Comparison of ENCODE assay signal across 20 cellular contexts in the genomic region with DNA sequence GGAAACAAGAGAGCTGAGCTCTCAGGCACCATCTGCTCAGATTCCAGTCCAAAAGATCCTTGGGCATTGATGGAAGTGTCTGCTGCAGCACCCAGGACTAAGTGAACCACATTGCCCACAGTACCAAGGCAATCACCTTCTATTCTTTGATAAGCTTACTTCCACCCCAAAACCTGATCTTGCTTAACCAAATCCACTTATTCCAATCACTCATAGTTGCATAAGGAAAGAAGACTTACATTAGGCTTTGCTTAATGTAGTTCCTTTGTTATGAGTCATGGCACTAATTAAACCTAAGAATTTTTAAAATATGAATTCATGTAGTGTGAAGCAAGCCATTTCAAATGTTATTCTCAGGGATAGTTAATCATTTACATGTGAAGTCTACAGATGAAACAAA.
DNase-seq lines count a peak whose midpoint lies in the region; ATAC-seq and TF ChIP-seq lines count a peak whose summit lies in the region.
"Had no signal": no experiment of that assay in that cellular context is flagged by ENCODE, and none has a peak within 500 bp of the region (broad histone marks: within the 10 kb centered on the region; RNA-seq: fewer than 3 reads in every experiment).

No MANE protein-coding gene starts in this region.

- DNase-seq in AG04449 (ENCODE audit: low read depth, low spot score) (peak; percentile 10), GM23248 (peak; percentile 36), cardiac fibroblast (ENCODE audit: low read depth in 2 of 2) (peak; percentile 17 to 36), left colon (no peak), vagina (ENCODE audit: extremely low spot score in 2 of 2) (no peak)
- DNase-seq in activated CD8-positive, alpha-beta T cell treated with anti-CD3 and anti-CD28 coated beads, Interleukin-2, amount 10 ng/mL, durations not matched to agents 7 days and 5 days = no peak
- DNase-seq: activated CD4-positive, alpha-beta T cell treated with anti-CD3 and anti-CD28 coated beads, Interleukin-2, amount 50 U/mL, for 48 hours; activated naive CD8-positive, alpha-beta T cell treated with anti-CD3 and anti-CD28 coated beads, Interleukin-2, amount 10 ng/mL, durations not matched to agents 7 days and 5 days; activated T-cell treated with anti-CD3 and anti-CD28 coated beads, Interleukin-2, amount 50 U/mL, for 48 hours; cerebellar nuclear complex; endodermal cell; head of caudate nucleus; islet precursor cell; NCI-H1694; NCI-H446; OCI-M1; stimulated activated CD4-positive, alpha-beta T cell treated with anti-CD3 and anti-CD28 coated beads, Interleukin-4, amount 100 ng/mL, for 24 hours; thyroid gland had no signal

- intact Hi-C loops in left colon (cut with DNase I, micrococcal nuclease) (no loop called here), vagina (cut with DNase I) (no loop called here)

- no peaks in the 10 kb centered on the region for H3K27me3 Mint-ChIP-seq in activated CD8-positive, alpha-beta T cell treated with anti-CD3 and anti-CD28 coated beads, Interleukin-2, amount 10 ng/mL, durations not matched to agents 7 days and 5 days (ENCODE audit: low read depth)
- H3K27me3 Mint-ChIP-seq: activated naive CD8-positive, alpha-beta T cell treated with anti-CD3 and anti-CD28 coated beads, Interleukin-2, amount 10 ng/mL, durations not matched to agents 7 days and 5 days had no signal

- H3K9ac ChIP-seq in GM23248 = no peak overlapping the region

- ATAC-seq in left colon (peak; percentile 92), GM21515 (IDR thresholded peaks at IDR 0.05; ENCODE audit: unreplicated experiment) (no peak), HG03045 (IDR thresholded peaks at IDR 0.05; ENCODE audit: unreplicated experiment) (no peak)
- ATAC-seq in activated CD8-positive, alpha-beta T cell treated with anti-CD3 and anti-CD28 coated beads, Interleukin-2, amount 10 ng/mL, durations not matched to agents 7 days and 5 days = no peak

- no peaks in the 10 kb centered on the region for H3K9me2 ChIP-seq in GM23248 (ENCODE audit: insufficient read depth)

- no peak for TF ChIP-seq CTCF in AG04449 (IDR thresholded peaks at IDR 0.05; ENCODE audit: insufficient read depth, low read length, missing control alignments)
- no peak for TF ChIP-seq CTCF in cardiac fibroblast (IDR thresholded peaks at IDR 0.05; ENCODE audit: low read depth, low read length)
- TF ChIP-seq CTCF in vagina (IDR thresholded peaks at IDR 0.05) = no peak

- no peaks in the 10 kb centered on the region for H3F3A ChIP-seq in GM23248 (ENCODE audit: insufficient read depth)

- no peak overlapping the region for H3K4me3 Mint-ChIP-seq in activated CD8-positive, alpha-beta T cell treated with anti-CD3 and anti-CD28 coated beads, Interleukin-2, amount 10 ng/mL, durations not matched to agents 7 days and 5 days
- H3K4me3 Mint-ChIP-seq: activated naive CD8-positive, alpha-beta T cell treated with anti-CD3 and anti-CD28 coated beads, Interleukin-2, amount 10 ng/mL, durations not matched to agents 7 days and 5 days; endodermal cell had no signal

- no peaks in the 10 kb centered on the region for H3K9me3 Mint-ChIP-seq in activated CD8-positive, alpha-beta T cell treated with anti-CD3 and anti-CD28 coated beads, Interleukin-2, amount 10 ng/mL, durations not matched to agents 7 days and 5 days (ENCODE audit: insufficient read depth)
- H3K9me3 Mint-ChIP-seq: activated naive CD8-positive, alpha-beta T cell treated with anti-CD3 and anti-CD28 coated beads, Interleukin-2, amount 10 ng/mL, durations not matched to agents 7 days and 5 days had no signal

- H3K79me2 ChIP-seq in GM23248 (ENCODE audit: insufficient read depth) = no peaks in the 10 kb centered on the region

- H3K36me3 ChIP-seq in GM23248 (ENCODE audit: low read depth) = no peaks in the 10 kb centered on the region
- H3K36me3 ChIP-seq in vagina = no peaks in the 10 kb centered on the region
- H3K36me3 ChIP-seq: thyroid gland had no signal

- H3K9me3 ChIP-seq in GM23248 (ENCODE audit: low read depth) (no peaks in the 10 kb centered on the region), vagina (no peaks in the 10 kb centered on the region)
- H3K9me3 ChIP-seq: thyroid gland had no signal

- POLR2A ChIA-PET in AG04449 (lab: Yijun Ruan, JAX) = no interaction called here
- POLR2A ChIA-PET in activated CD8-positive, alpha-beta T cell treated with anti-CD3 and anti-CD28 coated beads, Interleukin-2, amount 10 ng/mL, durations not matched to agents 7 days and 5 days (lab: Charles Lee) = no interaction called here

- H3K4me3 ChIP-seq in AG04449 (ENCODE audit: low read depth, low read length) (no peak overlapping the region), GM23248 (no peak overlapping the region), cardiac fibroblast (replicated peaks in 1 of 2; ENCODE audit: low read depth in 2 of 2, low read length in 2 of 2) (no peak overlapping the region), vagina (no peak overlapping the region)
- H3K4me3 ChIP-seq: thyroid gland had no signal

- no peaks in the 10 kb centered on the region for H3K36me3 Mint-ChIP-seq in activated CD8-positive, alpha-beta T cell treated with anti-CD3 and anti-CD28 coated beads, Interleukin-2, amount 10 ng/mL, durations not matched to agents 7 days and 5 days (ENCODE audit: low read depth)
- H3K36me3 Mint-ChIP-seq: activated naive CD8-positive, alpha-beta T cell treated with anti-CD3 and anti-CD28 coated beads, Interleukin-2, amount 10 ng/mL, durations not matched to agents 7 days and 5 days had no signal

- H3K27ac Mint-ChIP-seq in activated CD8-positive, alpha-beta T cell treated with anti-CD3 and anti-CD28 coated beads, Interleukin-2, amount 10 ng/mL, durations not matched to agents 7 days and 5 days = no peak overlapping the region
- H3K27ac Mint-ChIP-seq: activated naive CD8-positive, alpha-beta T cell treated with anti-CD3 and anti-CD28 coated beads, Interleukin-2, amount 10 ng/mL, durations not matched to agents 7 days and 5 days; endodermal cell had no signal

- H3K4me1 Mint-ChIP-seq in activated CD8-positive, alpha-beta T cell treated with anti-CD3 and anti-CD28 coated beads, Interleukin-2, amount 10 ng/mL, durations not matched to agents 7 days and 5 days (ENCODE audit: low read depth) = no peaks in the 10 kb centered on the region
- H3K4me1 Mint-ChIP-seq: activated naive CD8-positive, alpha-beta T cell treated with anti-CD3 and anti-CD28 coated beads, Interleukin-2, amount 10 ng/mL, durations not matched to agents 7 days and 5 days had no signal

- H3K4me1 ChIP-seq in GM23248 (ENCODE audit: insufficient read depth) (peaks cover 10% of the 10 kb centered on the region; the same call in 1 of the 2 replicates), vagina (peaks cover 4% of the 10 kb centered on the region)
- H3K4me1 ChIP-seq: thyroid gland had no signal

- no peaks in the 10 kb centered on the region for H4K20me1 ChIP-seq in GM23248 (ENCODE audit: insufficient read depth)

- CTCF ChIA-PET in AG04449 (lab: Yijun Ruan, JAX) = interaction anchor here (0.9 to 1.2 kb wide), 3 partner anchors 16 to 172 kb away, joined by 3 read pairs; no protein-coding TSS in a partner anchor
- CTCF ChIA-PET in activated CD8-positive, alpha-beta T cell treated with anti-CD3 and anti-CD28 coated beads, Interleukin-2, amount 10 ng/mL, durations not matched to agents 7 days and 5 days (lab: Charles Lee) = no interaction called here

- no peak for TF ChIP-seq POLR2A in vagina (IDR thresholded peaks at IDR 0.05)

- in situ Hi-C loops in GM23248 (cut with MboI) = no loop called here

- peak overlapping the region; percentile 42 for H3K4me2 ChIP-seq in GM23248 (ENCODE audit: unreplicated experiment)

- H3K27me3 ChIP-seq in GM23248 (replicated peaks; ENCODE audit: insufficient read depth) = no peaks in the 10 kb centered on the region
- H3K27me3 ChIP-seq in vagina = no peaks in the 10 kb centered on the region
- H3K27me3 ChIP-seq: thyroid gland had no signal

- H3K27ac ChIP-seq in GM23248 = no peak overlapping the region
- no peak overlapping the region for H3K27ac ChIP-seq in vagina
- H3K27ac ChIP-seq: thyroid gland had no signal

- no peak overlapping the region for H2AFZ ChIP-seq in GM23248

Comparison
In these comparisons a context has a peak if more than half of its experiments do, and no peak if none do; other contexts are left out.
1. DNase-seq: peak in AG04449 (single experiment), GM23248 (single experiment) and cardiac fibroblast (2 of 2); none in left colon (0 of 2), activated CD8-positive, alpha-beta T cell treated with anti-CD3 and anti-CD28 coated beads, Interleukin-2, amount 10 ng/mL, durations not matched to agents 7 days and 5 days (single experiment) and vagina (0 of 2).